20 cellular contexts compared by ENCODE assay signal in genomic region chr13:44609137-44609536, GRCh38. TPM values are rescaled to one million over a fixed set of nuclear protein-coding genes. Genes with fewer than 3 reads are reported as not detected.
DNase-seq lines count a peak whose midpoint lies in the region; ATAC-seq, FAIRE-seq and TF ChIP-seq lines count a peak whose summit lies in the region.
"Had no signal": no experiment of that assay in that cellular context is flagged by ENCODE, and none has a peak within 500 bp of the region (broad histone marks: within the 10 kb centered on the region; RNA-seq: fewer than 3 reads in every experiment).

No MANE protein-coding gene starts in this region.

- H3K18ac ChIP-seq in mesendoderm (ENCODE audit: low read length), result no peak overlapping the region

- no peak overlapping the region for H2AK5ac ChIP-seq in mesendoderm (ENCODE audit: low read length)

- no peak for ATAC-seq in HepG2
- no peak for ATAC-seq in right lobe of liver
- no peak for ATAC-seq in K562
- no peak for ATAC-seq in HG03342 (IDR thresholded peaks at IDR 0.05; ENCODE audit: unreplicated experiment)

- H3K27me3 ChIP-seq in HepG2 (ENCODE audit: control insufficient read depth in 1 of 2, insufficient read depth in 2 of 2, low read length in 2 of 2), result no peaks in the 10 kb centered on the region
- H3K27me3 ChIP-seq in right lobe of liver, result no peaks in the 10 kb centered on the region
- no peaks in the 10 kb centered on the region; a peak in 1 of 5 replicates for H3K27me3 ChIP-seq in K562 (ENCODE audit: control insufficient read depth in 2 of 2, insufficient read depth in 2 of 2, low read length in 2 of 2)
- H3K27me3 ChIP-seq in mesendoderm (ENCODE audit: insufficient read depth, low read length, poor library complexity), result no peaks in the 10 kb centered on the region
- no peaks in the 10 kb centered on the region for H3K27me3 ChIP-seq in A673 (replicated peaks; ENCODE audit: insufficient read depth, low read depth, low read length, poor library complexity)
- H3K27me3 ChIP-seq: BE2C had no signal

- no peak overlapping the region for H2BK5ac ChIP-seq in mesendoderm (ENCODE audit: low read length)

- H3K4me3 ChIP-seq in HepG2 (replicated peaks in 1 of 3; ENCODE audit: insufficient read depth in 1 of 3, low read depth in 2 of 3, low read length in 3 of 3), result no peak overlapping the region
- H3K4me3 ChIP-seq in right lobe of liver, result no peak overlapping the region
- no peak overlapping the region for H3K4me3 ChIP-seq in K562
- H3K4me3 ChIP-seq in mesendoderm (ENCODE audit: low read length), result no peak overlapping the region
- H3K4me3 ChIP-seq in A673 (ENCODE audit: low read depth, low read length, poor library complexity, severe bottlenecking), result no peak overlapping the region

- no peak overlapping the region for H4K5ac ChIP-seq in mesendoderm (ENCODE audit: low read length)

- H3K4me2 ChIP-seq in HepG2 (ENCODE audit: low read depth, low read length) (no peak overlapping the region), K562 (ENCODE audit: insufficient read depth, low read length) (no peak overlapping the region), mesendoderm (ENCODE audit: low read length) (no peak overlapping the region)

- H3K79me2 ChIP-seq in HepG2 (ENCODE audit: insufficient read depth, low read length), result no peaks in the 10 kb centered on the region
- H3K79me2 ChIP-seq in K562 (ENCODE audit: control insufficient read depth, insufficient read depth, low read length), result no peaks in the 10 kb centered on the region
- H3K79me2 ChIP-seq in mesendoderm (ENCODE audit: control insufficient read depth, insufficient read depth, low read length), result no peaks in the 10 kb centered on the region

- intact Hi-C loops in HepG2 (cut with micrococcal nuclease; ENCODE audit: unreplicated experiment) (no loop called here), right lobe of liver (cut with DNase I) (no loop called here), K562 (cut with micrococcal nuclease) (no loop called here), A673 (cut with micrococcal nuclease; ENCODE audit: unreplicated experiment) (no loop called here)

- H3K27ac ChIP-seq in HepG2 (ENCODE audit: extremely low read length, insufficient read depth, low read length), result no peak overlapping the region
- H3K27ac ChIP-seq in right lobe of liver, result no peak overlapping the region
- H3K27ac ChIP-seq in K562 (ENCODE audit: extremely low read depth, low read depth, low read length), result no peak overlapping the region
- no peak overlapping the region for H3K27ac ChIP-seq in mesendoderm (ENCODE audit: low read depth, low read length)
- no peak overlapping the region for H3K27ac ChIP-seq in A673 (ENCODE audit: low read depth, low read length, poor library complexity, severe bottlenecking)
- H3K27ac ChIP-seq: C4-2B had no signal

- H3K9me1 ChIP-seq in K562 (ENCODE audit: control insufficient read depth, insufficient read depth, low read length), result no peaks in the 10 kb centered on the region

- no peak overlapping the region for H2BK15ac ChIP-seq in mesendoderm (replicated peaks; ENCODE audit: low read depth)

- H3K36me3 ChIP-seq in HepG2 (replicated peaks in 1 of 2; ENCODE audit: control insufficient read depth in 1 of 2, insufficient read depth in 2 of 2, low read length in 2 of 2) (no peaks in the 10 kb centered on the region), right lobe of liver (no peaks in the 10 kb centered on the region), K562 (ENCODE audit: control insufficient read depth, insufficient read depth, low read length) (no peaks in the 10 kb centered on the region), mesendoderm (ENCODE audit: control insufficient read depth, insufficient read depth, low read length) (no peaks in the 10 kb centered on the region), A673 (ENCODE audit: insufficient read depth, low read length, poor library complexity, severe bottlenecking) (no peaks in the 10 kb centered on the region)
- H3K36me3 ChIP-seq: BE2C had no signal

- no peak for FAIRE-seq in HepG2 (lab: Jason Lieb, UNC)
- FAIRE-seq in K562 (lab: Jason Lieb, UNC), result no peak
- FAIRE-seq: D721Med, G401.6, GM12891 had no signal

- DNase-seq in HepG2 (ENCODE audit: low spot score) (no peak), right lobe of liver (no peak), K562 (ENCODE audit: extremely low read depth in 1 of 4, low spot score in 3 of 4) (no peak), mesendoderm (peak; percentile 16), A673 (ENCODE audit: low spot score) (no peak)
- no peak for DNase-seq in stimulated activated CD4-positive, alpha-beta T cell treated with anti-CD3 and anti-CD28 coated beads, Interleukin-15, amount 100 ng/mL, for 24 hours
- DNase-seq: BE2C; CD4-positive, alpha-beta memory T cell; COR-L47; DMS153; DMS79 treated with DMSO at 0.1 percent for 48 hours; EL; GOT3; HCEC 1CT had no signal

- no peak for TF ChIP-seq POLR2A in HepG2 (IDR thresholded peaks at IDR 0.05; ENCODE audit: insufficient read depth in 1 of 2, low read depth in 2 of 2, low read length in 2 of 2)
- TF ChIP-seq POLR2A in right lobe of liver (IDR thresholded peaks at IDR 0.05), result no peak
- TF ChIP-seq POLR2A in K562 (conservative IDR thresholded peaks at IDR 0.05), result no peak

- TF ChIP-seq CTCF in HepG2 (CRISPR knock-in tag; IDR thresholded peaks at IDR 0.05) (no peak), right lobe of liver (IDR thresholded peaks at IDR 0.05) (no peak), K562 (IDR thresholded peaks at IDR 0.05 in 2 of 3, conservative IDR thresholded peaks at IDR 0.05 in 1 of 3; ENCODE audit: insufficient read depth in 2 of 3, low read depth in 1 of 3, low read length in 3 of 3) (no peak), A673 (conservative IDR thresholded peaks at IDR 0.05; ENCODE audit: low read depth, low read length) (no peak)

- in situ Hi-C loops in HepG2 (cut with HindIII; ENCODE audit: extremely low pct_ligation_motif_present, low pct_unique_long_range_greater_than_20kb) (no loop called here), K562 (cut with MboI) (no loop called here)

- no peak overlapping the region for H3K56ac ChIP-seq in mesendoderm (ENCODE audit: low read length)

- no peaks in the 10 kb centered on the region for H4K20me1 ChIP-seq in HepG2 (ENCODE audit: insufficient read depth, low read length)
- no peaks in the 10 kb centered on the region for H4K20me1 ChIP-seq in K562 (replicated peaks; ENCODE audit: control insufficient read depth, insufficient read depth, low read length)

- WGBS in HepG2 (ENCODE audit: low lambda C conversion rate), result 62% methylated on average over 2 of the region's 2 CpGs
- 86% methylated on average over 2 of the region's 2 CpGs for WGBS in right lobe of liver (ENCODE audit: insufficient coverage, low coverage, low lambda C conversion rate, missing lambda C conversion rate)
- WGBS in K562 (ENCODE audit: insufficient coverage, low coverage, missing lambda C conversion rate), result 6% methylated on average over 2 of the region's 2 CpGs
- WGBS in mesendoderm (ENCODE audit: extremely low coverage, insufficient coverage, low lambda C conversion rate), result no CpG with 5 or more reads among the region's 2 CpGs

- POLR2A ChIA-PET in HepG2 (lab: Yijun Ruan, JAX), result no interaction called here
- POLR2A ChIA-PET in K562 (lab: Yijun Ruan, JAX), result interaction anchor here (0.8 kb wide), 1 partner anchor 9 kb away, joined by 4 read pairs; no protein-coding TSS in a partner anchor
- POLR2A ChIA-PET in A673 (lab: Charles Lee; ENCODE audit: low non-redundant PET), result no interaction called here

- H3K9ac ChIP-seq in HepG2 (ENCODE audit: insufficient read depth, low read depth, low read length) (no peak overlapping the region), K562 (ENCODE audit: insufficient read depth in 1 of 2, low read depth in 2 of 2, low read length in 2 of 2) (no peak overlapping the region), mesendoderm (ENCODE audit: low read length) (no peak overlapping the region)

- H4K8ac ChIP-seq in mesendoderm (ENCODE audit: low read depth, low read length), result no peak overlapping the region

- no peaks in the 10 kb centered on the region for H3K9me3 ChIP-seq in HepG2 (ENCODE audit: low read length)
- H3K9me3 ChIP-seq in right lobe of liver, result no peaks in the 10 kb centered on the region
- no peaks in the 10 kb centered on the region for H3K9me3 ChIP-seq in K562 (replicated peaks; ENCODE audit: control insufficient read depth, insufficient read depth, low read depth, low read length)
- no peaks in the 10 kb centered on the region for H3K9me3 ChIP-seq in A673 (ENCODE audit: low read depth, low read length, poor library complexity, severe bottlenecking)
- H3K9me3 ChIP-seq: BE2C had no signal

- no TSS peak for BruUV-seq in HepG2 (replicated peaks; lab: Mats Ljungman, UMichigan)
- no TSS peak for BruUV-seq in K562 (replicated peaks; lab: Mats Ljungman, UMichigan)
- BruUV-seq in A673 (replicated peaks; lab: Mats Ljungman, UMichigan), result no TSS peak

- no peak overlapping the region for H3K23ac ChIP-seq in mesendoderm (ENCODE audit: low read length)

- H2AFZ ChIP-seq in HepG2 (ENCODE audit: low read length) (no peak overlapping the region), K562 (ENCODE audit: low read depth, low read length) (no peak overlapping the region)

- CTCF ChIA-PET in HepG2 (lab: Yijun Ruan, JAX; ENCODE audit: low intra/inter-chr PET ratio, low total read pairs) (no interaction called here), K562 (lab: Yijun Ruan, JAX; ENCODE audit: low intra/inter-chr PET ratio) (no interaction called here), A673 (lab: Charles Lee) (no interaction called here)

- H3K4ac ChIP-seq in mesendoderm (ENCODE audit: low read depth, low read length), result no peak overlapping the region

- TF ChIP-seq EP300 in HepG2 (IDR thresholded peaks at IDR 0.05; ENCODE audit: low read depth in 2 of 2, low read length in 2 of 2), result no peak
- no peak for TF ChIP-seq EP300 in HepG2 (CRISPR knock-in tag; IDR thresholded peaks at IDR 0.05; ENCODE audit: borderline replicate concordance)
- TF ChIP-seq EP300 in Ishikawa (IDR thresholded peaks at IDR 0.05; ENCODE audit: borderline replicate concordance), result no peak
- TF ChIP-seq EP300 in K562 (IDR thresholded peaks at IDR 0.05; ENCODE audit: low read length), result no peak

- no peak overlapping the region for H2BK120ac ChIP-seq in mesendoderm (ENCODE audit: low read depth, low read length)

- TF ChIP-seq RAD21 in HepG2 (CRISPR knock-in tag; IDR thresholded peaks at IDR 0.05), result no peak
- no peak for TF ChIP-seq RAD21 in Ishikawa (IDR thresholded peaks at IDR 0.05; ENCODE audit: low read depth)
- no peak for TF ChIP-seq RAD21 in K562 (CRISPR knock-in tag; conservative IDR thresholded peaks at IDR 0.05 in 1 of 2, IDR thresholded peaks at IDR 0.05 in 1 of 2)

- H3K4me1 ChIP-seq in HepG2 (ENCODE audit: insufficient read depth, low read length) (no peaks in the 10 kb centered on the region), right lobe of liver (no peaks in the 10 kb centered on the region), K562 (replicated peaks in 1 of 2; ENCODE audit: control insufficient read depth in 2 of 2, insufficient read depth in 2 of 2, low read length in 2 of 2) (no peaks in the 10 kb centered on the region), mesendoderm (ENCODE audit: control insufficient read depth, low read depth, low read length) (no peaks in the 10 kb centered on the region), A673 (ENCODE audit: insufficient read depth, low read length, poor library complexity, severe bottlenecking) (peaks cover 3% of the 10 kb centered on the region)
- H3K4me1 ChIP-seq: BE2C had no signal

- no peaks in the 10 kb centered on the region for H3K79me1 ChIP-seq in mesendoderm (ENCODE audit: low read length)

RNA-seq across cellular contexts. Expression of gene TSC22D1, which starts 33.0 kb away (rescaled TPM):
- total RNA-seq in HepG2 (2016; rRNA removed; fragmentation: Illumina TruSeq; extraction: Trizol) (30.5 and 35.7 TPM in 2 replicates), right lobe of liver (10 to 100 TPM; 21.2 to 44.4 (median 27.9) TPM), K562 (2014; rRNA removed) (4.8 and 6.7 TPM in 2 replicates), K562 (2014; rRNA removed; fragmentation: Illumina TruSeq; extraction: Trizol) (8.4 TPM in 2 replicates), K562 (2015; rRNA removed; fragmentation: Illumina TruSeq; extraction: Trizol) (8.2 and 8.4 TPM in 2 replicates), K562 (2021) (8.5 and 9.6 TPM in 2 replicates), A673 (2021) (37.2 and 40.4 TPM in 2 replicates)
- 11.4 and 13.9 TPM in 2 replicates for total RNA-seq in HepG2 (2016; cell fraction: cytosol; rRNA removed; fragmentation: Illumina TruSeq; extraction: Trizol; ENCODE audit: low read depth)
- total RNA-seq in HepG2 (2016; cell fraction: insoluble cytoplasmic fraction; rRNA removed; fragmentation: Illumina TruSeq; extraction: Trizol), result 28.3 and 38.2 TPM in 2 replicates
- total RNA-seq in HepG2 (2016; cell fraction: membrane; rRNA removed; fragmentation: Illumina TruSeq; extraction: Trizol), result 20.4 and 23.7 TPM in 2 replicates
- 71.4 and 72.8 TPM in 2 replicates for total RNA-seq in HepG2 (2016; cell fraction: nucleus; rRNA removed; fragmentation: Illumina TruSeq; extraction: Trizol)
- polyA plus RNA-seq in HepG2 (2011; rRNA removed) (18.4 and 19.0 TPM in 2 replicates), K562 (2011; rRNA removed) (14.0 and 19.8 TPM in 2 replicates), K562 (2014; fragmentation: Illumina TruSeq; extraction: Trizol) (8.4 and 8.8 TPM in 2 replicates), K562 (2014; fragmentation: Nextera tagmentation; extraction: Ambion mirVana) (1 to 10 TPM; 2.6 to 3.0 TPM), K562 (2014; rRNA removed) (7.4 and 10.4 TPM in 2 replicates)
- 11.7 and 19.6 TPM in 2 replicates for polyA plus RNA-seq in HepG2 (2011; cell fraction: cytosol; rRNA removed)
- 13.6 and 16.9 TPM in 2 replicates for polyA plus RNA-seq in HepG2 (2011; cell fraction: nucleus; rRNA removed)
- 17.7 and 20.7 TPM in 2 replicates for polyA plus RNA-seq in HepG2 (2012)
- polyA plus RNA-seq in HepG2 (2016; cell fraction: cytosol; fragmentation: Illumina TruSeq; extraction: Trizol; ENCODE audit: low read depth), result 4.4 and 4.6 TPM in 2 replicates
- 29.6 and 30.4 TPM in 2 replicates for polyA plus RNA-seq in HepG2 (2016; cell fraction: insoluble cytoplasmic fraction; fragmentation: Illumina TruSeq; extraction: Trizol; ENCODE audit: low read depth)
- 9.6 and 11.0 TPM in 2 replicates for polyA plus RNA-seq in HepG2 (2016; cell fraction: membrane; fragmentation: Illumina TruSeq; extraction: Trizol; ENCODE audit: low read depth)
- 60.2 and 60.7 TPM in 2 replicates for polyA plus RNA-seq in HepG2 (2016; cell fraction: nucleus; fragmentation: Illumina TruSeq; extraction: Trizol; ENCODE audit: insufficient read depth, low read depth)
- 19.1 and 97.0 TPM in 2 replicates for polyA minus RNA-seq in HepG2 (2011; rRNA and poly(A)+ RNA removed; ENCODE audit: low replicate concordance)
- polyA minus RNA-seq in HepG2 (2011; cell fraction: cytosol; rRNA and poly(A)+ RNA removed), result 11.3 and 14.3 TPM in 2 replicates
- polyA minus RNA-seq in HepG2 (2011; cell fraction: nucleus; rRNA and poly(A)+ RNA removed), result 71.1 and 75.1 TPM in 2 replicates
- total RNA-seq in K562 (2011; cell fraction: chromatin; rRNA removed; ENCODE audit: low replicate concordance), result 20.2 and 29.3 TPM in 2 replicates
- 19.9 and 21.0 TPM in 2 replicates for total RNA-seq in K562 (2011; cell fraction: nucleolus; rRNA removed)
- total RNA-seq in K562 (2011; cell fraction: nucleoplasm; rRNA removed), result 24.5 and 25.0 TPM in 2 replicates
- 8.5 and 12.1 TPM in 2 replicates for polyA plus RNA-seq in K562 (2011; cell fraction: cytosol; rRNA removed)
- 10.5 and 15.4 TPM in 2 replicates for polyA plus RNA-seq in K562 (2011; cell fraction: nucleus; rRNA removed)
- polyA plus RNA-seq in K562 (2012), result 9.9 and 10.3 TPM in 2 replicates
- polyA minus RNA-seq in K562 (2011; rRNA and poly(A)+ RNA removed), result 15.7 and 18.3 TPM in 2 replicates
- 7.5 and 9.9 TPM in 2 replicates for polyA minus RNA-seq in K562 (2011; cell fraction: cytosol; rRNA and poly(A)+ RNA removed)
- polyA minus RNA-seq in K562 (2011; cell fraction: nucleus; rRNA and poly(A)+ RNA removed), result 17.1 and 29.2 TPM in 2 replicates
- 42.9 TPM for polyA plus RNA-seq in mesendoderm (2013, experiment 1 of 2)
- 42.4 TPM for polyA plus RNA-seq in mesendoderm (2013, experiment 2 of 2)

Comparison
In these comparisons a context has a peak if more than half of its experiments do, and no peak if none do; other contexts are left out.
1. Of the 241 proteins assayed by ChIP-seq in both HepG2 and K562: peak only in HepG2: ZNF143; only in K562: HCFC1; in both: none; in neither: 239.